ENCODE assay signal across 8 cellular contexts in genomic region chr7:67377939-67378862, GRCh38.
DNase-seq lines count a peak whose midpoint lies in the region; ATAC-seq and TF ChIP-seq lines count a peak whose summit lies in the region.

No MANE protein-coding gene starts in this region.

- no peaks in the 10 kb centered on the region for H3K27me3 ChIP-seq in colonic mucosa
- no peaks in the 10 kb centered on the region for H3K27me3 ChIP-seq in right lobe of liver

- H3K4me3 ChIP-seq in AG10803 (ENCODE audit: low read length) (no peak overlapping the region), colonic mucosa (no peak overlapping the region), right lobe of liver (no peak overlapping the region)

- TF ChIP-seq CTCF in AG10803 (conservative IDR thresholded peaks at IDR 0.05; ENCODE audit: low read length), result peak; percentile 83
- TF ChIP-seq CTCF in colonic mucosa (IDR thresholded peaks at IDR 0.05), result peak; percentile 82
- peak; percentile 60 to 87 (median 82) for TF ChIP-seq CTCF in right lobe of liver (IDR thresholded peaks at IDR 0.05)

- H3K4me1 ChIP-seq in colonic mucosa (no peaks in the 10 kb centered on the region), right lobe of liver (no peaks in the 10 kb centered on the region)

- no peaks in the 10 kb centered on the region for H3K9me3 ChIP-seq in colonic mucosa
- H3K9me3 ChIP-seq in right lobe of liver, result no peaks in the 10 kb centered on the region

- H3K36me3 ChIP-seq in colonic mucosa (no peaks in the 10 kb centered on the region), right lobe of liver (no peaks in the 10 kb centered on the region)

- TF ChIP-seq POLR2A in right lobe of liver (IDR thresholded peaks at IDR 0.05), result no peak

- 24% methylated on average over 4 of the region's 16 CpGs for WGBS in right lobe of liver (ENCODE audit: insufficient coverage, low coverage, low lambda C conversion rate, missing lambda C conversion rate)

- ATAC-seq in GM18873 (IDR thresholded peaks at IDR 0.05; ENCODE audit: low FRiP score, unreplicated experiment), result peak; percentile 79
- ATAC-seq in HG03159 (IDR thresholded peaks at IDR 0.05; ENCODE audit: unreplicated experiment), result peak; percentile 92
- ATAC-seq in right lobe of liver, result peak; percentile 93 to 98 (median 95)

- intact Hi-C loops in colonic mucosa (cut with DNase I), result no loop called here
- intact Hi-C loops in right lobe of liver (cut with DNase I), result no loop called here

- DNase-seq in AG10803 (ENCODE audit: low read depth) (peak; percentile 68), NCI-H2227 treated with DMSO at 0.1 percent for 48 hours (lab: John Stamatoyannopoulos, UW) (peak; percentile 41), colonic mucosa (peak; percentile 57), right lobe of liver (peak; percentile 59 to 73 (median 71))
- DNase-seq in activated CD4-positive, alpha-beta T cell treated with anti-CD3 and anti-CD28 coated beads for 1 hour, result peak; percentile 15
- peak; percentile 5 to 17 (median 5) for DNase-seq in stimulated activated CD4-positive, alpha-beta T cell treated with anti-CD3 and anti-CD28 coated beads, TNF-alpha, amount 100 ng/mL, for 4 hours (ENCODE audit: low read depth in 3 of 3)

- H3K9ac ChIP-seq in colonic mucosa (ENCODE audit: low read depth in 2 of 2, low read length in 2 of 2), result no peak overlapping the region

- no peak overlapping the region for H3K27ac ChIP-seq in colonic mucosa
- H3K27ac ChIP-seq in right lobe of liver, result no peak overlapping the region

Comparison
In these comparisons a context has a peak if more than half of its experiments do, and no peak if none do; other contexts are left out.
1. DNase-seq: peak in every context shown above with its lines; median percentile 71 in right lobe of liver; 68 in AG10803; 57 in colonic mucosa; 41 in NCI-H2227 treated with DMSO at 0.1 percent for 48 hours; 15 in activated CD4-positive, alpha-beta T cell treated with anti-CD3 and anti-CD28 coated beads for 1 hour; 5 in stimulated activated CD4-positive, alpha-beta T cell treated with anti-CD3 and anti-CD28 coated beads, TNF-alpha, amount 100 ng/mL, for 4 hours.